Comparison of ENCODE assay signal across 16 cellular contexts in the genomic region with DNA sequence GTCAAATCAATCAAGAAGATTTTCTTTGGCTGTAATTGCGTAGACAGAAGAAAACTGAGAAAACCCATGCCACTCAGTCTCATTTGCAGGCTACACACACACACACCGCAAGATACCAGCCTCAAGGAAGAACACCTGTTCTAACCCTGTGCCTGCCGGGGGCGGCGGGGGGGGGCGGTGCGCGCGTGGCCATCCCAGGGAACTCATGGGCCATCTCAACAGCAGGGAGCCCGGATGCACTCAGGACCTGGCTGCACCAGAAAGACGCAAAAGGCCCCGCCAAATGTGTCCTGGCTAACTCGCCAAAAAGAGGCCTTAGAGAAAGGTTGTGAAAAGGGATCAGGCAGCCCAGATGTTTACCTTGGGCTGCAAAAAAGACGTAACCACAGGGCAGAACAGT. TPM values are rescaled to one million over a fixed set of nuclear protein-coding genes. Genes with fewer than 3 reads are reported as not detected.
DNase-seq lines count a peak whose midpoint lies in the region; ATAC-seq lines count a peak whose summit lies in the region.
"Had no signal": no experiment of that assay in that cellular context is flagged by ENCODE, and none has a peak within 500 bp of the region (broad histone marks: within the 10 kb centered on the region; RNA-seq: fewer than 3 reads in every experiment).

No MANE protein-coding gene starts in this region.

- no peak overlapping the region for H3K9ac ChIP-seq in iPS-20b (ENCODE audit: low read depth, low read length)

- DNase-seq in activated naive CD8-positive, alpha-beta T cell treated with anti-CD3 and anti-CD28 coated beads for 36 hours: no peak
- peak; percentile 31 for DNase-seq in NCI-H69 (lab: John Stamatoyannopoulos, UW)
- DNase-seq in stimulated activated effector memory CD8-positive, alpha-beta T cell treated with anti-CD3 and anti-CD28 coated beads, Interleukin-12 subunit alpha, Interleukin-12 subunit beta, amount 100 ng/mL, for 72 hours (ENCODE audit: low spot score in 2 of 2): no peak
- no peak for DNase-seq in NCI-H2171 treated with DMSO at 0.1 percent for 48 hours (lab: John Stamatoyannopoulos, UW)
- no peak for DNase-seq in dermis blood vessel endothelial cell
- DNase-seq: activated naive CD8-positive, alpha-beta T cell treated with anti-CD3 and anti-CD28 coated beads, Interleukin-2, amount 10 ng/mL, durations not matched to agents 7 days and 5 days; AML-193; thyroid gland had no signal

- peak overlapping the region; percentile 77 for H3K4me3 Mint-ChIP-seq in activated naive CD8-positive, alpha-beta T cell
- no peak overlapping the region for H3K4me3 Mint-ChIP-seq in activated naive CD8-positive, alpha-beta T cell treated with anti-CD3 and anti-CD28 coated beads for 36 hours
- H3K4me3 Mint-ChIP-seq in stimulated activated effector memory CD8-positive, alpha-beta T cell treated with anti-CD3 and anti-CD28 coated beads, Interleukin-12 subunit alpha, Interleukin-12 subunit beta, amount 100 ng/mL, for 72 hours: peak overlapping the region; percentile 82

- H3K4me3 ChIP-seq in iPS-20b (ENCODE audit: low read length): peak overlapping the region; percentile 71; the same call in 1 of the 2 replicates

- no peak overlapping the region for H3K27ac ChIP-seq in iPS-20b (ENCODE audit: low read length)
- H3K27ac ChIP-seq: gastroesophageal sphincter, thyroid gland had no signal

- peaks cover 74% of the 10 kb centered on the region for H3K27me3 ChIP-seq in iPS-20b (ENCODE audit: insufficient read depth, low read length)
- H3K27me3 ChIP-seq: thyroid gland had no signal

- H3K4me1 Mint-ChIP-seq in activated naive CD8-positive, alpha-beta T cell (ENCODE audit: low read depth): peaks cover 21% of the 10 kb centered on the region
- peaks cover 8% of the 10 kb centered on the region for H3K4me1 Mint-ChIP-seq in activated naive CD8-positive, alpha-beta T cell treated with anti-CD3 and anti-CD28 coated beads for 36 hours
- peaks cover 24% of the 10 kb centered on the region for H3K4me1 Mint-ChIP-seq in stimulated activated effector memory CD8-positive, alpha-beta T cell treated with anti-CD3 and anti-CD28 coated beads, Interleukin-12 subunit alpha, Interleukin-12 subunit beta, amount 100 ng/mL, for 72 hours

- no peaks in the 10 kb centered on the region for H3K36me3 ChIP-seq in iPS-20b (ENCODE audit: insufficient read depth, low read depth, low read length)
- H3K36me3 ChIP-seq: gastroesophageal sphincter, thyroid gland had no signal

- no peaks in the 10 kb centered on the region for H3K9me3 Mint-ChIP-seq in activated naive CD8-positive, alpha-beta T cell (ENCODE audit: low read depth)
- no peaks in the 10 kb centered on the region for H3K9me3 Mint-ChIP-seq in activated naive CD8-positive, alpha-beta T cell treated with anti-CD3 and anti-CD28 coated beads for 36 hours
- no peaks in the 10 kb centered on the region for H3K9me3 Mint-ChIP-seq in stimulated activated effector memory CD8-positive, alpha-beta T cell treated with anti-CD3 and anti-CD28 coated beads, Interleukin-12 subunit alpha, Interleukin-12 subunit beta, amount 100 ng/mL, for 72 hours
- H3K9me3 Mint-ChIP-seq: activated naive CD8-positive, alpha-beta T cell treated with anti-CD3 and anti-CD28 coated beads, Interleukin-2, amount 10 ng/mL, durations not matched to agents 7 days and 5 days had no signal

- H3K4me1 ChIP-seq in iPS-20b (ENCODE audit: insufficient read depth, low read length): no peaks in the 10 kb centered on the region; the same call in 1 of the 2 replicates

- peaks cover 29% of the 10 kb centered on the region for H3K27me3 Mint-ChIP-seq in activated naive CD8-positive, alpha-beta T cell
- peaks cover 56% of the 10 kb centered on the region for H3K27me3 Mint-ChIP-seq in activated naive CD8-positive, alpha-beta T cell treated with anti-CD3 and anti-CD28 coated beads for 36 hours

- no peak for ATAC-seq in stimulated activated effector memory CD8-positive, alpha-beta T cell treated with anti-CD3 and anti-CD28 coated beads, Interleukin-12 subunit alpha, Interleukin-12 subunit beta, amount 100 ng/mL, for 72 hours
- no peak for ATAC-seq in GM21786 (IDR thresholded peaks at IDR 0.05; ENCODE audit: unreplicated experiment)

- H3K36me3 Mint-ChIP-seq in activated naive CD8-positive, alpha-beta T cell: no peaks in the 10 kb centered on the region
- no peaks in the 10 kb centered on the region for H3K36me3 Mint-ChIP-seq in activated naive CD8-positive, alpha-beta T cell treated with anti-CD3 and anti-CD28 coated beads for 36 hours
- no peaks in the 10 kb centered on the region for H3K36me3 Mint-ChIP-seq in stimulated activated effector memory CD8-positive, alpha-beta T cell treated with anti-CD3 and anti-CD28 coated beads, Interleukin-12 subunit alpha, Interleukin-12 subunit beta, amount 100 ng/mL, for 72 hours
- H3K36me3 Mint-ChIP-seq: activated naive CD8-positive, alpha-beta T cell treated with anti-CD3 and anti-CD28 coated beads, Interleukin-2, amount 10 ng/mL, durations not matched to agents 7 days and 5 days had no signal

- H3K27ac Mint-ChIP-seq in activated naive CD8-positive, alpha-beta T cell: no peak overlapping the region
- H3K27ac Mint-ChIP-seq in activated naive CD8-positive, alpha-beta T cell treated with anti-CD3 and anti-CD28 coated beads for 36 hours: no peak overlapping the region
- no peak overlapping the region for H3K27ac Mint-ChIP-seq in stimulated activated effector memory CD8-positive, alpha-beta T cell treated with anti-CD3 and anti-CD28 coated beads, Interleukin-12 subunit alpha, Interleukin-12 subunit beta, amount 100 ng/mL, for 72 hours
- H3K27ac Mint-ChIP-seq: activated naive CD8-positive, alpha-beta T cell treated with anti-CD3 and anti-CD28 coated beads, Interleukin-2, amount 10 ng/mL, durations not matched to agents 7 days and 5 days had no signal

- no peaks in the 10 kb centered on the region for H3K9me3 ChIP-seq in iPS-20b (ENCODE audit: insufficient read depth, low read depth, low read length)
- H3K9me3 ChIP-seq: gastroesophageal sphincter, thyroid gland had no signal

RNA-seq across cellular contexts. Expression of a gene that starts 2.1 kb away (rescaled TPM):
- total RNA-seq in activated naive CD8-positive, alpha-beta T cell treated with anti-CD3 and anti-CD28 coated beads for 36 hours: under 1 TPM in 1 of 2 experiments, not detected in 1; 0.06 TPM
- under 0.01 TPM in 1 of 2 replicates, not detected in the other for total RNA-seq in dermis blood vessel endothelial cell
- total RNA-seq: M059J, mononuclear cell, pulmonary artery endothelial cell, Right ventricle myocardium superior, thyroid gland had no signal
